In the genomic region with DNA sequence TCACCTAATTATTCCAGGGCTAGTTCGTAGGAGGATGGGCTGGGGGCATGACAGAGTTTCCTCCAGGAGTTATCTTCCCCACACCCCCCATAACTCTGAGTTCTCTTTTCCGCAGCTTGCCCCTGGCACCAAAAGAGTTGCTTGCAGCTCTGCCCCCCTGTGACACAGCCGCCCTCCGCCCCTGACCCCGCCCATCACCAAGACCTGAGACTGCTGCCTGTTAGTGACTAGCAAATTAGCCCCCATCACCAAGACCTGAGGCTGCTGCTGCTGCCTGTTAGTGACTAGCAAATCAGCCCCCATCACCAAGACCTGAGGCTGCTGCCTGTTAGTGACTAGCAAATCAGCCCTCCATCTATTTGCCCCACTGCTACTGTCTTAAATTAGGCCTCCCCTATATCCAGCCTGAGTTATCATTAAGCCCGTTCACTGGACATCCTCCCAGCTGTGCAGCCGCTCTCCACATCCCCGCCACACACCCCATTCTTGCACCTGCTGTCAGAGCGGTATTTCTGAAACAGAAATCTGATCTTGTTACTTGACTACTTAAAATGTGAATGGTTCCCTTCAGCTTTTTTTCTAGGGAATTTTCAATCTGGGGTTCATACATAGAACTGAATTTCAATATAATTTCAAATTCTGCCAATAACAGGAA, we compare ENCODE assay signal across 9 cellular contexts. TPM values are rescaled to one million over a fixed set of nuclear protein-coding genes. Genes with fewer than 3 reads are reported as not detected.
DNase-seq lines count a peak whose midpoint lies in the region; ATAC-seq, FAIRE-seq and TF ChIP-seq lines count a peak whose summit lies in the region.
"Had no signal": no experiment of that assay in that cellular context is flagged by ENCODE, and none has a peak within 500 bp of the region (broad histone marks: within the 10 kb centered on the region; RNA-seq: fewer than 3 reads in every experiment).

No MANE protein-coding gene starts in this region.

- H3K4me3 ChIP-seq in OCI-LY3 (ENCODE audit: low read length) (peak overlapping the region; percentile 86), kidney epithelial cell (ENCODE audit: low read depth, low read length) (peak overlapping the region; percentile 95)

- no peaks in the 10 kb centered on the region for H3K9me3 Mint-ChIP-seq in CD4-positive, alpha-beta T cell

- peak; percentile 15 to 60 (median 36) for DNase-seq in CD4-positive, alpha-beta T cell
- DNase-seq in activated naive CD4-positive, alpha-beta T cell treated with anti-CD3 and anti-CD28 coated beads, Interleukin-2, amount 50 U/mL, for 16 hours = peak; percentile 68
- DNase-seq in kidney epithelial cell (ENCODE audit: low read depth) = no peak
- DNase-seq in stimulated activated CD8-positive, alpha-beta memory T cell treated with anti-CD3 and anti-CD28 coated beads, Interleukin-7, amount 100 ng/mL, for 4 hours (ENCODE audit: low read depth in 2 of 2) = peak; percentile 41 to 60
- DNase-seq in GM19239 (ENCODE audit: insufficient read length, low spot score) = no peak
- no peak for DNase-seq in middle frontal gyrus (ENCODE audit: extremely low spot score, low spot score)
- no peak for DNase-seq in A172 (ENCODE audit: low spot score)

- peak overlapping the region; percentile 81 for H3K4me2 ChIP-seq in OCI-LY3 (ENCODE audit: low read length)

- intact Hi-C loops in CD4-positive, alpha-beta T cell (cut with DNase I, micrococcal nuclease) = loop anchor here (1.0 to 5.0 kb wide), 5 partner anchors 209 to 1404 kb away; partner anchors contain the start of genes AIMP1 (in 1 of the 2), CYP2U1 (in 1 of the 2), HADH (in 1 of the 2) and RPL34 (in 1 of the 2)

- FAIRE-seq in GM19239 (lab: Jason Lieb, UNC) = no peak
- FAIRE-seq: bronchial epithelial cell had no signal

- POLR2A ChIA-PET in CD4-positive, alpha-beta T cell (lab: Charles Lee) = interaction anchor here (0.9 to 3.1 kb wide), 4 partner anchors 12 to 1712 kb away, joined by 4 to 21 read pairs (median 10); partner anchors contain the start of genes AIMP1, CYP2U1, SEC24B and TBCK

- peaks cover 13% of the 10 kb centered on the region; the same call in 1 of the 2 replicates for H4K20me1 ChIP-seq in OCI-LY3 (ENCODE audit: insufficient read depth, low read length)

- H3K4me3 Mint-ChIP-seq in CD4-positive, alpha-beta T cell = peak overlapping the region; percentile 88

- peak overlapping the region; percentile 94 for H3K27ac Mint-ChIP-seq in CD4-positive, alpha-beta T cell

- H3K36me3 ChIP-seq in OCI-LY3 (replicated peaks; ENCODE audit: low read depth, low read length) = peaks cover 5% of the 10 kb centered on the region
- H3K36me3 ChIP-seq in kidney epithelial cell (ENCODE audit: control insufficient read depth, insufficient read depth, low read length) = no peaks in the 10 kb centered on the region

- CTCF ChIA-PET in CD4-positive, alpha-beta T cell (lab: Charles Lee) = no interaction called here

- H3K27me3 ChIP-seq in CD4-positive, alpha-beta T cell (ENCODE audit: control insufficient read depth, insufficient read depth, low read length) = no peaks in the 10 kb centered on the region
- H3K27me3 ChIP-seq in OCI-LY3 (ENCODE audit: low read depth, low read length) = no peaks in the 10 kb centered on the region
- H3K27me3 ChIP-seq in kidney epithelial cell (ENCODE audit: control insufficient read depth, insufficient read depth, low read length) = no peaks in the 10 kb centered on the region

- no peak for ATAC-seq in CD4-positive, alpha-beta T cell (ENCODE audit: poor library complexity)

- peaks cover 16% of the 10 kb centered on the region for H3K4me1 ChIP-seq in OCI-LY3 (ENCODE audit: low read length)

- peak overlapping the region; percentile 71 for H3K9ac ChIP-seq in OCI-LY3 (ENCODE audit: low read length)

- peaks cover 33% of the 10 kb centered on the region for H3K79me2 ChIP-seq in OCI-LY3 (ENCODE audit: low read length)

- no peaks in the 10 kb centered on the region for H3K27me3 Mint-ChIP-seq in CD4-positive, alpha-beta T cell

- H2AFZ ChIP-seq in OCI-LY3 (ENCODE audit: low read depth, low read length) = peak overlapping the region; percentile 91

- peaks cover 20% of the 10 kb centered on the region for H3K36me3 Mint-ChIP-seq in CD4-positive, alpha-beta T cell (ENCODE audit: low read depth)

- TF ChIP-seq CTCF in CD4-positive, alpha-beta T cell (IDR thresholded peaks at IDR 0.05) = no peak
- TF ChIP-seq CTCF in OCI-LY3 (IDR thresholded peaks at IDR 0.05; ENCODE audit: low read depth, low read length) (no peak), kidney epithelial cell (IDR thresholded peaks at IDR 0.05; ENCODE audit: insufficient read depth, low read length, poor library complexity, severe bottlenecking) (no peak)

- H3K9me3 ChIP-seq in CD4-positive, alpha-beta T cell (ENCODE audit: control insufficient read depth, low read length) = no peaks in the 10 kb centered on the region
- H3K9me3 ChIP-seq in OCI-LY3 (ENCODE audit: insufficient read depth, low read length) = no peaks in the 10 kb centered on the region

- peaks cover 37% of the 10 kb centered on the region for H3K4me1 Mint-ChIP-seq in CD4-positive, alpha-beta T cell (ENCODE audit: low read depth)

- peak overlapping the region; percentile 63 for H3K27ac ChIP-seq in CD4-positive, alpha-beta T cell (ENCODE audit: low read depth, low read length)
- H3K27ac ChIP-seq in OCI-LY3 (ENCODE audit: low read length) = peak overlapping the region; percentile 17; the same call in 1 of the 2 replicates

RNA-seq across cellular contexts. Expression of gene PAPSS1, which starts 1.5 kb away (rescaled TPM):
- 1 to 10 TPM; 5.6 to 6.6 TPM for total RNA-seq in CD4-positive, alpha-beta T cell
- total RNA-seq in kidney epithelial cell = 44.7 and 60.3 TPM in 2 replicates
- 62.3 and 71.9 TPM in 2 replicates for total RNA-seq in A172 (2014; rRNA removed; shearing (Covaris generic))

Comparison
In these comparisons a context has a peak if more than half of its experiments do, and no peak if none do; other contexts are left out.
1. DNase-seq: peak in CD4-positive, alpha-beta T cell (10 of 10), activated naive CD4-positive, alpha-beta T cell treated with anti-CD3 and anti-CD28 coated beads, Interleukin-2, amount 50 U/mL, for 16 hours (single experiment) and stimulated activated CD8-positive, alpha-beta memory T cell treated with anti-CD3 and anti-CD28 coated beads, Interleukin-7, amount 100 ng/mL, for 4 hours (2 of 2); none in kidney epithelial cell (single experiment), GM19239 (single experiment), middle frontal gyrus (single experiment) and A172 (single experiment).